30 cellular contexts compared by ENCODE assay signal in genomic region chr11:115122274-115122673, GRCh38.
"Had no signal": no experiment of that assay in that cellular context is flagged by ENCODE, and none has a peak within 500 bp of the region (broad histone marks: within the 10 kb centered on the region; RNA-seq: fewer than 3 reads in every experiment).

No MANE protein-coding gene starts in this region.

- H3K27ac Mint-ChIP-seq: activated B cell treated with CpG ODN at 0.5 μM for 24 hours; activated CD4-positive, alpha-beta memory T cell treated with anti-CD3 and anti-CD28 coated beads for 36 hours; activated naive CD4-positive, alpha-beta T cell treated with anti-CD3 and anti-CD28 coated beads, Interleukin-2, amount 10 ng/mL, durations not matched to agents 7 days and 5 days; activated naive CD8-positive, alpha-beta T cell; activated naive CD8-positive, alpha-beta T cell treated with anti-CD3 and anti-CD28 coated beads, Interleukin-2, amount 50 U/mL, for 24 hours; T-cell had no signal

- H3K9me3 Mint-ChIP-seq: activated B cell treated with CpG ODN at 0.5 μM for 24 hours; activated CD4-positive, alpha-beta memory T cell treated with anti-CD3 and anti-CD28 coated beads for 36 hours; activated naive CD4-positive, alpha-beta T cell treated with anti-CD3 and anti-CD28 coated beads, Interleukin-2, amount 10 ng/mL, durations not matched to agents 7 days and 5 days; T-cell had no signal

- DNase-seq: activated B cell treated with CpG ODN at 0.5 μM for 24 hours; activated CD4-positive, alpha-beta memory T cell treated with anti-CD3 and anti-CD28 coated beads for 36 hours; activated CD4-positive, alpha-beta T cell treated with anti-CD3 and anti-CD28 coated beads for 4 hours; activated CD4-positive, alpha-beta T cell treated with anti-CD3 and anti-CD28 coated beads, Interleukin-2, amount 50 U/mL, for 1 hour; activated CD4-positive, CD25-positive, alpha-beta regulatory T cell treated with anti-CD3 and anti-CD28 coated beads, Interleukin-2, amount 50 U/mL, for 72 hours; activated CD8-positive, alpha-beta memory T cell treated with anti-CD3 and anti-CD28 coated beads, Interleukin-2, amount 50 U/mL, for 4 hours; activated effector memory CD4-positive, alpha-beta T cell treated with Interleukin-2 at 50 U/mL for 16 hours; activated naive CD4-positive, alpha-beta T cell treated with anti-CD3 and anti-CD28 coated beads, Interleukin-2, amount 10 ng/mL, durations not matched to agents 7 days and 5 days; activated naive CD8-positive, alpha-beta T cell treated with anti-CD3 and anti-CD28 coated beads, Interleukin-2, amount 50 U/mL, for 24 hours; activated T-cell treated with anti-CD3 and anti-CD28 coated beads, Interleukin-2, amount 50 U/mL, for 48 hours; anterior cingulate cortex; brain microvascular endothelial cell; central memory CD4-positive, alpha-beta T cell; NCI-H1092 treated with DMSO at 0.1 percent for 48 hours; NCI-H1417; NCI-H146; NCI-H187; NCI-H2029 treated with DMSO at 0.1 percent for 48 hours; NCI-H345; NCI-H524 treated with DMSO at 0.1 percent for 48 hours; PC-9; SIG-M5; T-cell; T-helper 2 cell; T-helper 9 cell had no signal

- H3K36me3 Mint-ChIP-seq: activated CD4-positive, alpha-beta memory T cell treated with anti-CD3 and anti-CD28 coated beads for 36 hours; activated naive CD4-positive, alpha-beta T cell treated with anti-CD3 and anti-CD28 coated beads, Interleukin-2, amount 10 ng/mL, durations not matched to agents 7 days and 5 days; activated naive CD8-positive, alpha-beta T cell; T-cell had no signal

- H3K4me3 ChIP-seq: PC-9 had no signal

- H3K4me1 Mint-ChIP-seq: activated naive CD4-positive, alpha-beta T cell treated with anti-CD3 and anti-CD28 coated beads, Interleukin-2, amount 10 ng/mL, durations not matched to agents 7 days and 5 days; activated naive CD8-positive, alpha-beta T cell treated with anti-CD3 and anti-CD28 coated beads, Interleukin-2, amount 50 U/mL, for 24 hours; T-cell had no signal

- H3K4me3 Mint-ChIP-seq: activated B cell treated with CpG ODN at 0.5 μM for 24 hours; activated CD4-positive, alpha-beta memory T cell treated with anti-CD3 and anti-CD28 coated beads for 36 hours; activated naive CD4-positive, alpha-beta T cell treated with anti-CD3 and anti-CD28 coated beads, Interleukin-2, amount 10 ng/mL, durations not matched to agents 7 days and 5 days; activated naive CD8-positive, alpha-beta T cell; activated naive CD8-positive, alpha-beta T cell treated with anti-CD3 and anti-CD28 coated beads, Interleukin-2, amount 50 U/mL, for 24 hours; T-cell had no signal

- H3K27ac ChIP-seq: brain microvascular endothelial cell, PC-9, RWPE1, VCaP had no signal

- H3K27me3 Mint-ChIP-seq: activated B cell treated with CpG ODN at 0.5 μM for 24 hours; activated naive CD4-positive, alpha-beta T cell treated with anti-CD3 and anti-CD28 coated beads, Interleukin-2, amount 10 ng/mL, durations not matched to agents 7 days and 5 days; activated naive CD8-positive, alpha-beta T cell treated with anti-CD3 and anti-CD28 coated beads, Interleukin-2, amount 50 U/mL, for 24 hours had no signal

- H3K27me3 ChIP-seq: brain microvascular endothelial cell had no signal

- H3K36me3 ChIP-seq: brain microvascular endothelial cell had no signal

- ATAC-seq: activated naive CD8-positive, alpha-beta T cell treated with anti-CD3 and anti-CD28 coated beads, Interleukin-2, amount 50 U/mL, for 24 hours; Right ventricle myocardium inferior; SK-N-SH treated with all-trans-retinoic acid at 6 μM for 48 hours; T-cell had no signal
